Comparison of ENCODE assay signal across 8 cellular contexts in the genomic region with DNA sequence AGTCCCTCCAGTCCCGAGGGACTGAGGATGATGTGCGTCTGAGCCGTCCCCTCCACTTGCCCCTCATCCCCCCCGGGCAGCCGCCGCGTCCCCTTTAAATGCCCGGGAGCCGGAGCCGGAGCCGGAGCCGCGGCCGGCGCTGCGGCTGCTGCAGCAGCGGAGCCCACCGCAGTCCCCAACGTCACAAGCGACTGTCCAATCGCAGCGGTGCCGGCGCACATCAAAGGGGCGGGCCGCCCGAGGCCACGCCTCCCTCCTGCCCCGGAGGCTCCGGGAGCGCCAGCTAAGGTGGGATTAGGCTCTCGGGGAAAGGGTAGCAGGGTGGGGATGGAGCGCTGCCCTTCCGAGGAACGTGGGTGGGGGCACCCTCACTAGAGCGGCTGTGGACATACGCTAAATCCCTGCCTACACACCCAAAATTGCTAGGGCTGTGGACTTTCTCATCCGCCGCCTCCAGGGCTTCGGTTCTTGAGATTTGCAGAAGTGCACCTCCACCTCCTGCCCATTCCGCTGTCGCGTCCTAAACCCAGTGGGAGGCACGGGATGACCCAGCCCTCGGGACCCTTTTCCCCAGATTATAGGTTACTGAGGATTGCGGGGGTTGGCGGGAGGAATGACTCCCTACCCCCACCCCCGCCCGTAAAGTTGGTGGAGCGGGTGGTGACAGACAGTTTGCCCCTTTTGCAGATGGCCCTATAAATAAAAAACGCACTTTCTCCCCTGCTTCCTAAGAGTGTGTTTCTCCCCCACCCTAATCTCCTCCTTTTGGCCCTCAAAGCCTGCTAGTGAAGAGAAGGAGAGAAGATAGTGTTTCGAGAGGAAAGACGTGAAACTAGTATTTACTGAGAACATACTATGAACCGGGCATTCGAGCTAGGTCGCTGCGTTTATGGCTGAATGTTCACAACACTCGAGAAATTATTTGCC. TPM values are rescaled to one million over a fixed set of nuclear protein-coding genes. Genes with fewer than 3 reads are reported as not detected.
DNase-seq lines count a peak whose midpoint lies in the region; ATAC-seq and TF ChIP-seq lines count a peak whose summit lies in the region.

A gene with protein sequence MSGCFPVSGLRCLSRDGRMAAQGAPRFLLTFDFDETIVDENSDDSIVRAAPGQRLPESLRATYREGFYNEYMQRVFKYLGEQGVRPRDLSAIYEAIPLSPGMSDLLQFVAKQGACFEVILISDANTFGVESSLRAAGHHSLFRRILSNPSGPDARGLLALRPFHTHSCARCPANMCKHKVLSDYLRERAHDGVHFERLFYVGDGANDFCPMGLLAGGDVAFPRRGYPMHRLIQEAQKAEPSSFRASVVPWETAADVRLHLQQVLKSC (minus strand): TSS at position 152 of the 927 bp plus-strand sequence. CDS start 4,096 bp downstream, outside the sequence.

- no peaks in the 10 kb centered on the region for H3K9me2 ChIP-seq in neural cell (ENCODE audit: insufficient read depth, low read length)

- H3K4me2 ChIP-seq in neural cell (ENCODE audit: low read length), result peak within 1 kb of the TSS; percentile 76

- no peaks in the 10 kb centered on the region for H4K20me1 ChIP-seq in neural cell (ENCODE audit: insufficient read depth)

- H3K36me3 ChIP-seq in neural cell (ENCODE audit: insufficient read depth, low read length), result no peaks in the 10 kb centered on the region

- no peaks in the 10 kb centered on the region for H3K9me3 Mint-ChIP-seq in activated T-helper 2 cell treated with anti-CD3 and anti-CD28 coated beads, Interferon-gamma antibody, Interleukin-2, Interleukin-4, amounts not matched to agents 10 μg/mL and 5 μg/mL and 100 μg/mL, durations not matched to agents 14 hours and 24 hours and 36 hours
- no peaks in the 10 kb centered on the region for H3K9me3 Mint-ChIP-seq in stimulated activated naive CD8-positive, alpha-beta T cell treated with anti-CD3 and anti-CD28 coated beads, Interleukin-15, Interleukin-2, amounts not matched to agents 100 ng/mL and 50 ng/mL, for 24 hours

- H3K27me3 ChIP-seq in neural cell (ENCODE audit: insufficient read depth, low read depth, low read length), result peaks cover 54% of the 10 kb centered on the region

- peak within 1 kb of the TSS; percentile 78 for H3K4me3 Mint-ChIP-seq in activated T-helper 2 cell treated with anti-CD3 and anti-CD28 coated beads, Interferon-gamma antibody, Interleukin-2, Interleukin-4, amounts not matched to agents 10 μg/mL and 5 μg/mL and 100 μg/mL, durations not matched to agents 14 hours and 24 hours and 36 hours (ENCODE audit: low read depth)
- peak within 1 kb of the TSS; percentile 75 for H3K4me3 Mint-ChIP-seq in stimulated activated naive CD8-positive, alpha-beta T cell treated with anti-CD3 and anti-CD28 coated beads, Interleukin-15, Interleukin-2, amounts not matched to agents 100 ng/mL and 50 ng/mL, for 24 hours

- H3K4me1 Mint-ChIP-seq in activated T-helper 2 cell treated with anti-CD3 and anti-CD28 coated beads, Interferon-gamma antibody, Interleukin-2, Interleukin-4, amounts not matched to agents 10 μg/mL and 5 μg/mL and 100 μg/mL, durations not matched to agents 14 hours and 24 hours and 36 hours (ENCODE audit: low read depth), result peaks cover 12% of the 10 kb centered on the region
- H3K4me1 Mint-ChIP-seq in stimulated activated naive CD8-positive, alpha-beta T cell treated with anti-CD3 and anti-CD28 coated beads, Interleukin-15, Interleukin-2, amounts not matched to agents 100 ng/mL and 50 ng/mL, for 24 hours (ENCODE audit: low read depth), result peaks cover 16% of the 10 kb centered on the region

- ATAC-seq in GM21447 (IDR thresholded peaks at IDR 0.05; ENCODE audit: unreplicated experiment), result peak; percentile 87

- no peak for TF ChIP-seq CTCF in neural cell (IDR thresholded peaks at IDR 0.05; ENCODE audit: poor library complexity, severe bottlenecking)

- H2AFZ ChIP-seq in neural cell (ENCODE audit: low read depth, low read length), result peak within 1 kb of the TSS; percentile 40

- in situ Hi-C loops in Caki2 (cut with HindIII; ENCODE audit: low pct_unique_long_range_greater_than_20kb, low sequenced_read_pairs), result no loop called here

- H3K79me2 ChIP-seq in neural cell (replicated peaks; ENCODE audit: insufficient read depth, low read length), result no peaks in the 10 kb centered on the region

- TF ChIP-seq RAD21 in neural cell (conservative IDR thresholded peaks at IDR 0.05), result no peak

- H3K9me3 ChIP-seq in neural cell (ENCODE audit: low read length), result no peaks in the 10 kb centered on the region

- H3K27me3 Mint-ChIP-seq in activated T-helper 2 cell treated with anti-CD3 and anti-CD28 coated beads, Interferon-gamma antibody, Interleukin-2, Interleukin-4, amounts not matched to agents 10 μg/mL and 5 μg/mL and 100 μg/mL, durations not matched to agents 14 hours and 24 hours and 36 hours (ENCODE audit: low read depth), result peaks cover 33% of the 10 kb centered on the region
- H3K27me3 Mint-ChIP-seq in stimulated activated naive CD8-positive, alpha-beta T cell treated with anti-CD3 and anti-CD28 coated beads, Interleukin-15, Interleukin-2, amounts not matched to agents 100 ng/mL and 50 ng/mL, for 24 hours, result peaks cover 29% of the 10 kb centered on the region

- peak within 1 kb of the TSS; percentile 45 for H3K9ac ChIP-seq in neural cell (ENCODE audit: low read length)

- intact Hi-C loops in activated T-helper 2 cell treated with anti-CD3 and anti-CD28 coated beads, Interferon-gamma antibody, Interleukin-2, Interleukin-4, amounts not matched to agents 10 μg/mL and 5 μg/mL and 100 μg/mL, durations not matched to agents 14 hours and 24 hours and 36 hours (cut with micrococcal nuclease), result loop anchor here (2.0 kb wide), 1 partner anchor 30 kb away; no protein-coding TSS in a partner anchor

- no peak for TF ChIP-seq EP300 in neural cell (conservative IDR thresholded peaks at IDR 0.05; ENCODE audit: poor library complexity, severe bottlenecking)

- no peak within 1 kb of the TSS for H3K27ac Mint-ChIP-seq in activated T-helper 2 cell treated with anti-CD3 and anti-CD28 coated beads, Interferon-gamma antibody, Interleukin-2, Interleukin-4, amounts not matched to agents 10 μg/mL and 5 μg/mL and 100 μg/mL, durations not matched to agents 14 hours and 24 hours and 36 hours
- no peak within 1 kb of the TSS for H3K27ac Mint-ChIP-seq in stimulated activated naive CD8-positive, alpha-beta T cell treated with anti-CD3 and anti-CD28 coated beads, Interleukin-15, Interleukin-2, amounts not matched to agents 100 ng/mL and 50 ng/mL, for 24 hours

- H3K27ac ChIP-seq in neural cell (ENCODE audit: low read length), result no peak within 1 kb of the TSS

- H3K4me3 ChIP-seq in neural cell (ENCODE audit: low read length), result peak within 1 kb of the TSS; percentile 70

- H3F3A ChIP-seq in neural cell (ENCODE audit: insufficient read depth, low read length, poor library complexity, severe bottlenecking), result no peaks in the 10 kb centered on the region

- DNase-seq in Caki2 (ENCODE audit: low read depth) (peak; percentile 83), HuH-7.5 (ENCODE audit: low spot score) (peak; percentile 94), RPMI7951 (ENCODE audit: low read depth) (peak; percentile 77), fibroblast of the conjunctiva (ENCODE audit: low read depth) (peak; percentile 40)
- peak; percentile 83 for DNase-seq in activated T-helper 2 cell treated with anti-CD3 and anti-CD28 coated beads, Interferon-gamma antibody, Interleukin-2, Interleukin-4, amounts not matched to agents 10 μg/mL and 5 μg/mL and 100 μg/mL, durations not matched to agents 14 hours and 24 hours and 36 hours (ENCODE audit: low spot score)

- H3K36me3 Mint-ChIP-seq in activated T-helper 2 cell treated with anti-CD3 and anti-CD28 coated beads, Interferon-gamma antibody, Interleukin-2, Interleukin-4, amounts not matched to agents 10 μg/mL and 5 μg/mL and 100 μg/mL, durations not matched to agents 14 hours and 24 hours and 36 hours (ENCODE audit: low read depth), result no peaks in the 10 kb centered on the region
- no peaks in the 10 kb centered on the region for H3K36me3 Mint-ChIP-seq in stimulated activated naive CD8-positive, alpha-beta T cell treated with anti-CD3 and anti-CD28 coated beads, Interleukin-15, Interleukin-2, amounts not matched to agents 100 ng/mL and 50 ng/mL, for 24 hours (ENCODE audit: low read depth)

TF ChIP-seq in neural cell, 6 proteins besides CTCF, POLR2A, EP300 and RAD21:
- TF ChIP-seq EZH2 (IDR thresholded peaks at IDR 0.05; ENCODE audit: borderline replicate concordance, insufficient read depth, low read length, poor library complexity, severe bottlenecking) (no peak), MXI1 (conservative IDR thresholded peaks at IDR 0.05; ENCODE audit: poor library complexity, severe bottlenecking) (peak; percentile 22)
TF ChIP-seq in neural cell: peak in this region for 1.

RNA-seq across cellular contexts. Expression of the gene that starts here (rescaled TPM):
- total RNA-seq in Caki2 (2014; rRNA removed; shearing (Covaris generic); ENCODE audit: low replicate concordance), result 29.9 and 39.0 TPM in 2 replicates
- 0.48 TPM in 1 of 2 replicates, not detected in the other for total RNA-seq in RPMI7951 (2014; rRNA removed; shearing (Covaris generic))
- total RNA-seq in activated T-helper 2 cell treated with anti-CD3 and anti-CD28 coated beads, Interferon-gamma antibody, Interleukin-2, Interleukin-4, amounts not matched to agents 10 μg/mL and 5 μg/mL and 100 μg/mL, durations not matched to agents 14 hours and 24 hours and 36 hours, result not detected in 2 replicates
- not detected in 2 replicates for polyA plus RNA-seq in neural cell
- polyA minus RNA-seq in neural cell, result not detected in 2 replicates

Comparison
In these comparisons a context has a peak if more than half of its experiments do, and no peak if none do; other contexts are left out.
1. RNA of the gene that starts here (total RNA-seq): 29.9 to 39.0 TPM in Caki2; 0.48 TPM in RPMI7951 and not detected in activated T-helper 2 cell treated with anti-CD3 and anti-CD28 coated beads, Interferon-gamma antibody, Interleukin-2, Interleukin-4, amounts not matched to agents 10 μg/mL and 5 μg/mL and 100 μg/mL, durations not matched to agents 14 hours and 24 hours and 36 hours; every median in the first group is over 10 times any median in the second.
2. Peak in DNase-seq in RPMI7951; RNA of the gene not detected or under 1 TPM.
3. Peak in DNase-seq in activated T-helper 2 cell treated with anti-CD3 and anti-CD28 coated beads, Interferon-gamma antibody, Interleukin-2, Interleukin-4, amounts not matched to agents 10 μg/mL and 5 μg/mL and 100 μg/mL, durations not matched to agents 14 hours and 24 hours and 36 hours; RNA of the gene not detected or under 1 TPM.
4. DNase-seq: peak in every context shown above with its lines; median percentile 94 in HuH-7.5; 83 in Caki2; 83 in activated T-helper 2 cell treated with anti-CD3 and anti-CD28 coated beads, Interferon-gamma antibody, Interleukin-2, Interleukin-4, amounts not matched to agents 10 μg/mL and 5 μg/mL and 100 μg/mL, durations not matched to agents 14 hours and 24 hours and 36 hours; 77 in RPMI7951; 40 in fibroblast of the conjunctiva.